Comparison of ENCODE assay signal across 33 cellular contexts in genomic region chr12:19048943-19049342, GRCh38.
A peak's percentile ranks its signal among the peaks of the same experiment; 100 is the strongest.
DNase-seq lines count a peak whose midpoint lies in the region; ATAC-seq, FAIRE-seq and TF ChIP-seq lines count a peak whose summit lies in the region.
"Had no signal": no experiment of that assay in that cellular context is flagged by ENCODE, and none has a peak within 500 bp of the region (broad histone marks: within the 10 kb centered on the region; RNA-seq: fewer than 3 reads in every experiment).

No MANE protein-coding gene starts in this region.

- no peak overlapping the region for H3K27ac ChIP-seq in thyroid gland
- H3K27ac ChIP-seq: testis, vagina had no signal

- ATAC-seq in natural killer cell (peak; percentile 65 to 81 (median 68)), Right ventricle myocardium inferior (no peak)
- ATAC-seq in natural killer cell treated with Interleukin-12 subunit alpha and Interleukin-12 subunit beta and Interleukin-15 and Interleukin-18, amount 100 ng/mL, for 72 hours = no peak
- ATAC-seq: activated CD4-positive, CD25-positive, alpha-beta regulatory T cell treated with anti-CD3 and anti-CD28 coated beads, Interleukin-2, amount 50 U/mL, for 24 hours; activated CD8-positive, alpha-beta T cell treated with anti-CD3 and anti-CD28 coated beads for 36 hours; left ventricle myocardium superior; naive thymus-derived CD4-positive, alpha-beta T cell had no signal

- no peak for TF ChIP-seq CTCF in natural killer cell (IDR thresholded peaks at IDR 0.05)
- no peak for TF ChIP-seq CTCF in choroid plexus epithelial cell (conservative IDR thresholded peaks at IDR 0.05; ENCODE audit: low read depth, low read length)
- TF ChIP-seq CTCF in thyroid gland (IDR thresholded peaks at IDR 0.05) = no peak

- peaks cover 13 to 20% of the 10 kb centered on the region in 2 donors for H3K4me1 Mint-ChIP-seq in natural killer cell
- peaks cover 0 to 6% of the 10 kb centered on the region in 2 donors for H3K4me1 Mint-ChIP-seq in natural killer cell treated with Interleukin-12 subunit alpha and Interleukin-12 subunit beta and Interleukin-15 and Interleukin-18, amount 100 ng/mL, for 72 hours (ENCODE audit: low read depth in 2 of 2)
- H3K4me1 Mint-ChIP-seq: B cell; central memory CD8-positive, alpha-beta T cell; mesothelial cell of epicardium had no signal

- intact Hi-C loops in natural killer cell (cut with micrococcal nuclease) = no loop called here
- intact Hi-C loops in thyroid gland (cut with DNase I) = no loop called here
- intact Hi-C loops in Right ventricle myocardium inferior (cut with DNase I) = no loop called here

- H3K36me3 ChIP-seq in thyroid gland = no peaks in the 10 kb centered on the region
- H3K36me3 ChIP-seq: HAP-1, vagina had no signal

- WGBS in thyroid gland, 2 donors = 93% methylated on average over 3 of the region's 3 CpGs

- H3K27me3 ChIP-seq in thyroid gland = no peaks in the 10 kb centered on the region
- H3K27me3 ChIP-seq: testis, vagina had no signal

- no peaks in the 10 kb centered on the region for H3K9me3 ChIP-seq in thyroid gland
- H3K9me3 ChIP-seq: HAP-1, testis, vagina had no signal

- no peak for TF ChIP-seq POLR2A in thyroid gland (IDR thresholded peaks at IDR 0.05)

- H3K27ac Mint-ChIP-seq in natural killer cell = peak overlapping the region in 1 of 2 donors; percentile 13
- H3K27ac Mint-ChIP-seq in natural killer cell treated with Interleukin-12 subunit alpha and Interleukin-12 subunit beta and Interleukin-15 and Interleukin-18, amount 100 ng/mL, for 72 hours = no peak overlapping the region
- H3K27ac Mint-ChIP-seq: activated CD8-positive, alpha-beta T cell treated with anti-CD3 and anti-CD28 coated beads for 36 hours; activated naive CD8-positive, alpha-beta T cell treated with anti-CD3 and anti-CD28 coated beads for 36 hours; activated T-helper 2 cell treated with anti-CD3 and anti-CD28 coated beads, Interferon-gamma antibody, Interleukin-2, Interleukin-4, amounts not matched to agents 10 μg/mL and 5 μg/mL and 100 μg/mL, durations not matched to agents 14 hours and 24 hours and 36 hours; B cell; mesothelial cell of epicardium; naive thymus-derived CD4-positive, alpha-beta T cell had no signal

- H3K4me1 ChIP-seq in thyroid gland = peaks cover 8 to 13% of the 10 kb centered on the region in 2 donors
- H3K4me1 ChIP-seq: HAP-1, testis, vagina had no signal

- no peaks in the 10 kb centered on the region for H3K27me3 Mint-ChIP-seq in natural killer cell (ENCODE audit: low read depth in 2 of 2)
- no peaks in the 10 kb centered on the region for H3K27me3 Mint-ChIP-seq in natural killer cell treated with Interleukin-12 subunit alpha and Interleukin-12 subunit beta and Interleukin-15 and Interleukin-18, amount 100 ng/mL, for 72 hours
- H3K27me3 Mint-ChIP-seq: activated naive CD8-positive, alpha-beta T cell treated with anti-CD3 and anti-CD28 coated beads for 36 hours; B cell had no signal

- peaks cover 0 to 3% of the 10 kb centered on the region in 2 donors for H3K9me3 Mint-ChIP-seq in natural killer cell
- H3K9me3 Mint-ChIP-seq in natural killer cell treated with Interleukin-12 subunit alpha and Interleukin-12 subunit beta and Interleukin-15 and Interleukin-18, amount 100 ng/mL, for 72 hours = no peaks in the 10 kb centered on the region
- H3K9me3 Mint-ChIP-seq: activated CD8-positive, alpha-beta T cell treated with anti-CD3 and anti-CD28 coated beads for 36 hours; activated naive CD8-positive, alpha-beta T cell treated with anti-CD3 and anti-CD28 coated beads for 36 hours; activated T-helper 2 cell treated with anti-CD3 and anti-CD28 coated beads, Interferon-gamma antibody, Interleukin-2, Interleukin-4, amounts not matched to agents 10 μg/mL and 5 μg/mL and 100 μg/mL, durations not matched to agents 14 hours and 24 hours and 36 hours; central memory CD8-positive, alpha-beta T cell had no signal

- H3K36me3 Mint-ChIP-seq in natural killer cell = no peaks in the 10 kb centered on the region
- H3K36me3 Mint-ChIP-seq in natural killer cell treated with Interleukin-12 subunit alpha and Interleukin-12 subunit beta and Interleukin-15 and Interleukin-18, amount 100 ng/mL, for 72 hours = no peaks in the 10 kb centered on the region
- H3K36me3 Mint-ChIP-seq: activated naive CD8-positive, alpha-beta T cell treated with anti-CD3 and anti-CD28 coated beads for 36 hours; CD8-positive, alpha-beta memory T cell; mesothelial cell of epicardium; naive thymus-derived CD4-positive, alpha-beta T cell had no signal

- H3K4me3 ChIP-seq in choroid plexus epithelial cell (ENCODE audit: low read depth, low read length) = no peak overlapping the region
- H3K4me3 ChIP-seq in thyroid gland (replicated peaks in 1 of 3) = no peak overlapping the region
- H3K4me3 ChIP-seq: HAP-1, testis, vagina had no signal

- peak; percentile 53 for FAIRE-seq in RCC 7860 (lab: Jason Lieb, UNC)
- FAIRE-seq: endometrium, GM19239 had no signal

- no peak overlapping the region for H3K4me3 Mint-ChIP-seq in natural killer cell
- no peak overlapping the region for H3K4me3 Mint-ChIP-seq in natural killer cell treated with Interleukin-12 subunit alpha and Interleukin-12 subunit beta and Interleukin-15 and Interleukin-18, amount 100 ng/mL, for 72 hours
- H3K4me3 Mint-ChIP-seq: activated CD8-positive, alpha-beta T cell treated with anti-CD3 and anti-CD28 coated beads for 36 hours; activated naive CD8-positive, alpha-beta T cell treated with anti-CD3 and anti-CD28 coated beads for 36 hours; B cell; central memory CD8-positive, alpha-beta T cell; mesothelial cell of epicardium; naive thymus-derived CD4-positive, alpha-beta T cell had no signal

- DNase-seq in natural killer cell (no peak), RCC 7860 (ENCODE audit: low spot score) (peak; percentile 45), choroid plexus epithelial cell (ENCODE audit: low read depth) (peak; percentile 38), NCI-H2081 treated with DMSO at 0.1 percent for 48 hours (lab: John Stamatoyannopoulos, UW) (no peak), thyroid gland (no peak), Right ventricle myocardium inferior (ENCODE audit: missing footprints) (no peak), NAMALWA (ENCODE audit: low spot score) (no peak)
- no peak for DNase-seq in natural killer cell treated with Interleukin-12 subunit alpha and Interleukin-12 subunit beta and Interleukin-15 and Interleukin-18, amount 100 ng/mL, for 72 hours (ENCODE audit: low spot score)
- DNase-seq: activated CD8-positive, alpha-beta T cell treated with anti-CD3 and anti-CD28 coated beads for 36 hours; activated naive CD8-positive, alpha-beta T cell treated with anti-CD3 and anti-CD28 coated beads for 36 hours; aorta; dermis blood vessel endothelial cell; GF-D8; Karpas-422; left ventricle myocardium superior; naive thymus-derived CD4-positive, alpha-beta T cell; NCI-H1048; NCI-H1694 treated with DMSO at 0.1 percent for 48 hours; NCI-H2171; NCI-H510A treated with DMSO at 0.1 percent for 48 hours; SIG-M5; stimulated activated naive CD4-positive, alpha-beta T cell treated with Interleukin-2 at 50 U/mL for 16 hours; testis had no signal

Comparison
In these comparisons a context has a peak if more than half of its experiments do, and no peak if none do; other contexts are left out.
1. ATAC-seq: peak in natural killer cell (3 of 3); none in natural killer cell treated with Interleukin-12 subunit alpha and Interleukin-12 subunit beta and Interleukin-15 and Interleukin-18, amount 100 ng/mL, for 72 hours (0 of 2) and Right ventricle myocardium inferior (single experiment).
2. DNase-seq: peak in RCC 7860 (single experiment) and choroid plexus epithelial cell (single experiment); none in natural killer cell (single experiment), natural killer cell treated with Interleukin-12 subunit alpha and Interleukin-12 subunit beta and Interleukin-15 and Interleukin-18, amount 100 ng/mL, for 72 hours (single experiment), NCI-H2081 treated with DMSO at 0.1 percent for 48 hours (single experiment), thyroid gland (0 of 2), Right ventricle myocardium inferior (single experiment) and NAMALWA (single experiment).